1 cellular context compared by ENCODE assay signal in the genomic region with DNA sequence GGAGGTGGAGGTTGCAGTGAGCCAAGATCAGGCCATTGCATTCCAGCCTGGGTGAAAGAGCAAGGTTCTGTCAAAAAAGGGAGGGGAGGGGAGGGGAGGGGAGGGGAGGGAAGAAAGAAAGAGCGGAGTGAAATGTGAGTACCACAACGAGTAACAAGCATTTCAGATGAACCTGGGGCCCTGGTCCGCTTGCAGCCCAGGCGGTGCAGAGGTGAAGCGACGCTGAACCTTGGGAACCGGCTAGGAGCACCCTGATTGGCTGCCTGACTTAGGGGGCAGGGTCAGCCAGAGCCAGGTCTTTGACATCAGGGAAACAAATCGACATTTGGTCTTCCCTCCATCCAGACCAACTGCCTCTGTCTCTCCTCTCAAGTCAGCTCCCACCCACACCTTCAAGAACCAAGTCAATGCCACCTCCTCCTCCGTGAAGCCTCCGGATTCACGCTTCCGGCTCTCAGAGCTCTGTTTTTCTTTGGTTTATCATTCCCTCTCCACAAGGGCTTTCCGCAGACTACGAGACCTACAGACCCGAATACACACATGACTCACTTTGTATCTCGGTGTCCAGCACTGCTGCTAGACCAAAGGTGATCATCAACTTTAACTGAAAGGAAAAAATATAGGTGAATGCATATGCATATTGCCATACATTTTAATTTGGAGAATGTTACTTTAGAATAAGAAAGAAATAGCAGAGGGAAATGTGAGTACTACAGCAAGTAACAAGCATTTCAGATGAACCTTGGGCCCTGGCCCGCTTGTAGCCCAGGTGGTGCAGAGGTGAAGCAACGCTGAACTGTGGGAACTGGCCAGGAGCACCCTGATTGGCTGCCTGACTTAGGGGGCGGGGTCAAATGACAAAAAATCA.
TF ChIP-seq lines count a peak whose summit lies in the region.

No MANE protein-coding gene starts in this region.

TF ChIP-seq in HepG2, 621 proteins besides CTCF, POLR2A, EP300 and RAD21 (continued from another document and continues in another):
- 0 out of 2 replicates have a peak, but pooled peaks have one; percentile 66 for TF ChIP-seq ZNF772 (CRISPR knock-in tag; IDR thresholded peaks at IDR 0.05)
- TF ChIP-seq ZNF512B (CRISPR knock-in tag; IDR thresholded peaks at IDR 0.05; ENCODE audit: borderline replicate concordance) = no peak
- TF ChIP-seq ZNF496 (CRISPR knock-in tag; IDR thresholded peaks at IDR 0.05; ENCODE audit: insufficient replicate concordance) = no peak
- 0 out of 2 replicates have a peak, but pooled peaks have one; percentile 52 for TF ChIP-seq SMYD3 (CRISPR knock-in tag; IDR thresholded peaks at IDR 0.05)
- no peak; the same call in 1 of the 2 replicates for TF ChIP-seq ERF (CRISPR knock-in tag; IDR thresholded peaks at IDR 0.05)
- TF ChIP-seq PREB (CRISPR knock-in tag; IDR thresholded peaks at IDR 0.05) = no peak
- no peak for TF ChIP-seq ONECUT2 (CRISPR knock-in tag; IDR thresholded peaks at IDR 0.05)
- TF ChIP-seq ZNF33B (CRISPR knock-in tag; IDR thresholded peaks at IDR 0.05) = no peak
- TF ChIP-seq ZNF777 (CRISPR knock-in tag; IDR thresholded peaks at IDR 0.05) = no peak
- no peak for TF ChIP-seq HMG20A (CRISPR knock-in tag; IDR thresholded peaks at IDR 0.05; ENCODE audit: borderline replicate concordance)
- peak in 1 of 2 experiments; percentile 25; a peak in 1 of 4 replicates for TF ChIP-seq KLF16 (CRISPR knock-in tag; IDR thresholded peaks at IDR 0.05)
- peak; percentile 24; the same call in 1 of the 2 replicates for TF ChIP-seq IRF2 (CRISPR knock-in tag; IDR thresholded peaks at IDR 0.05)
- TF ChIP-seq, protein P1, sequence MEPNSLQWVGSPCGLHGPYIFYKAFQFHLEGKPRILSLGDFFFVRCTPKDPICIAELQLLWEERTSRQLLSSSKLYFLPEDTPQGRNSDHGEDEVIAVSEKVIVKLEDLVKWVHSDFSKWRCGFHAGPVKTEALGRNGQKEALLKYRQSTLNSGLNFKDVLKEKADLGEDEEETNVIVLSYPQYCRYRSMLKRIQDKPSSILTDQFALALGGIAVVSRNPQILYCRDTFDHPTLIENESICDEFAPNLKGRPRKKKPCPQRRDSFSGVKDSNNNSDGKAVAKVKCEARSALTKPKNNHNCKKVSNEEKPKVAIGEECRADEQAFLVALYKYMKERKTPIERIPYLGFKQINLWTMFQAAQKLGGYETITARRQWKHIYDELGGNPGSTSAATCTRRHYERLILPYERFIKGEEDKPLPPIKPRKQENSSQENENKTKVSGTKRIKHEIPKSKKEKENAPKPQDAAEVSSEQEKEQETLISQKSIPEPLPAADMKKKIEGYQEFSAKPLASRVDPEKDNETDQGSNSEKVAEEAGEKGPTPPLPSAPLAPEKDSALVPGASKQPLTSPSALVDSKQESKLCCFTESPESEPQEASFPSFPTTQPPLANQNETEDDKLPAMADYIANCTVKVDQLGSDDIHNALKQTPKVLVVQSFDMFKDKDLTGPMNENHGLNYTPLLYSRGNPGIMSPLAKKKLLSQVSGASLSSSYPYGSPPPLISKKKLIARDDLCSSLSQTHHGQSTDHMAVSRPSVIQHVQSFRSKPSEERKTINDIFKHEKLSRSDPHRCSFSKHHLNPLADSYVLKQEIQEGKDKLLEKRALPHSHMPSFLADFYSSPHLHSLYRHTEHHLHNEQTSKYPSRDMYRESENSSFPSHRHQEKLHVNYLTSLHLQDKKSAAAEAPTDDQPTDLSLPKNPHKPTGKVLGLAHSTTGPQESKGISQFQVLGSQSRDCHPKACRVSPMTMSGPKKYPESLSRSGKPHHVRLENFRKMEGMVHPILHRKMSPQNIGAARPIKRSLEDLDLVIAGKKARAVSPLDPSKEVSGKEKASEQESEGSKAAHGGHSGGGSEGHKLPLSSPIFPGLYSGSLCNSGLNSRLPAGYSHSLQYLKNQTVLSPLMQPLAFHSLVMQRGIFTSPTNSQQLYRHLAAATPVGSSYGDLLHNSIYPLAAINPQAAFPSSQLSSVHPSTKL (CRISPR knock-in tag; IDR thresholded peaks at IDR 0.05) = 0 out of 2 replicates have a peak, but pooled peaks have one; percentile 29
- 0 out of 2 replicates have a peak, but pooled peaks have one; percentile 27 for TF ChIP-seq ZMYM4 (CRISPR knock-in tag; IDR thresholded peaks at IDR 0.05)
- no peak for TF ChIP-seq ZNF782 (CRISPR knock-in tag; IDR thresholded peaks at IDR 0.05; ENCODE audit: borderline replicate concordance)
- peak; percentile 12; the same call in 1 of the 2 replicates for TF ChIP-seq RXRB (CRISPR knock-in tag; IDR thresholded peaks at IDR 0.05; ENCODE audit: borderline replicate concordance)
- TF ChIP-seq ZNF607 (CRISPR knock-in tag; IDR thresholded peaks at IDR 0.05; ENCODE audit: borderline replicate concordance) = no peak; the same call in 1 of the 2 replicates
- no peak for TF ChIP-seq ZBTB7B (CRISPR knock-in tag; IDR thresholded peaks at IDR 0.05)
- no peak for TF ChIP-seq SKI (IDR thresholded peaks at IDR 0.05; ENCODE audit: partially characterized antibody)
- TF ChIP-seq TRIM24 (CRISPR knock-in tag; IDR thresholded peaks at IDR 0.05) = no peak
- TF ChIP-seq RBAK (CRISPR knock-in tag; IDR thresholded peaks at IDR 0.05) = no peak
- TF ChIP-seq SP2 (CRISPR knock-in tag; IDR thresholded peaks at IDR 0.05) = no peak
- TF ChIP-seq HNRNPLL (IDR thresholded peaks at IDR 0.05; ENCODE audit: low read depth, low read length, poor library complexity, severe bottlenecking) = no peak
- TF ChIP-seq PITX1 (CRISPR knock-in tag; IDR thresholded peaks at IDR 0.05) = no peak
- no peak for TF ChIP-seq ZNF143 (CRISPR knock-in tag; IDR thresholded peaks at IDR 0.05)
- TF ChIP-seq HMGXB4 (CRISPR knock-in tag; IDR thresholded peaks at IDR 0.05; ENCODE audit: borderline replicate concordance in 1 of 2, low read depth in 1 of 2) = peak in 1 of 2 experiments; percentile 22; a peak in 1 of 4 replicates
- TF ChIP-seq ZNF383 (CRISPR knock-in tag; IDR thresholded peaks at IDR 0.05; ENCODE audit: borderline replicate concordance) = no peak
- peak; percentile 45; the same call in 1 of the 2 replicates for TF ChIP-seq ZFX (CRISPR knock-in tag; IDR thresholded peaks at IDR 0.05; ENCODE audit: low read depth)
- TF ChIP-seq, protein P2, sequence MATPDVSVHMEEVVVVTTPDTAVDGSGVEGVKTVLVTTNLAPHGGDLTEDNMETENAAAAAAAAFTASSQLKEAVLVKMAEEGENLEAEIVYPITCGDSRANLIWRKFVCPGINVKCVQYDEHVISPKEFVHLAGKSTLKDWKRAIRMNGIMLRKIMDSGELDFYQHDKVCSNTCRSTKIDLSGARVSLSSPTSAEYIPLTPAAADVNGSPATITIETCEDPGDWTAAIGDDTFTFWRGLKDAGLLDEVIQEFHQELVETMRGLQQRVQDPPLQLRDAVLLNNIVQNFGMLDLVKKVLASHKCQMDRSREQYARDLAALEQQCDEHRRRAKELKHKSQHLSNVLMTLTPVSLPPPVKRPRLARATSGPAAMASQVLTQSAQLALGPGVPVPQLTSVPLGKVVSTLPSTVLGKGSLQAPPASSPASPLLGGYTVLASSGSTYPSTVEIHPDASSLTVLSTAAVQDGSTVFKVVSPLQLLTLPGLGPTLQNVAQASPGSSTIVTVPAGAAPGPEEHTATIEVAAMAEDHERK (CRISPR knock-in tag; IDR thresholded peaks at IDR 0.05; ENCODE audit: low read depth) = no peak
- peak; percentile 89 for TF ChIP-seq CEBPB (IDR thresholded peaks at IDR 0.05; ENCODE audit: borderline replicate concordance, low read depth, low read length)
- TF ChIP-seq RFX1 (IDR thresholded peaks at IDR 0.05) = no peak
- no peak for TF ChIP-seq ATF7-NPFF (CRISPR knock-in tag; IDR thresholded peaks at IDR 0.05; ENCODE audit: low read depth)
- no peak for TF ChIP-seq FOXK1 (CRISPR knock-in tag; IDR thresholded peaks at IDR 0.05; ENCODE audit: borderline replicate concordance, low read depth)
- peak; percentile 25 for TF ChIP-seq TEAD3 (CRISPR knock-in tag; optimal IDR thresholded peaks at IDR 0.05; ENCODE audit: borderline replicate concordance)
- peak; percentile 45; the same call in 1 of the 2 replicates for TF ChIP-seq ARID4A (CRISPR knock-in tag; IDR thresholded peaks at IDR 0.05; ENCODE audit: borderline replicate concordance)
- TF ChIP-seq SRSF4 (IDR thresholded peaks at IDR 0.05; ENCODE audit: low read depth, low read length, poor library complexity, severe bottlenecking) = no peak
- TF ChIP-seq HES4 (CRISPR knock-in tag; IDR thresholded peaks at IDR 0.05; ENCODE audit: borderline replicate concordance) = no peak
- 0 out of 2 replicates have a peak, but pooled peaks have one; percentile 18 for TF ChIP-seq SIN3A (IDR thresholded peaks at IDR 0.05; ENCODE audit: borderline replicate concordance, low read depth, low read length)
- no peak for TF ChIP-seq ZNF724P (CRISPR knock-in tag; IDR thresholded peaks at IDR 0.05; ENCODE audit: borderline replicate concordance)
- peak; percentile 97 for TF ChIP-seq ZSCAN25 (CRISPR knock-in tag; IDR thresholded peaks at IDR 0.05)
- no peak for TF ChIP-seq KAT7 (CRISPR knock-in tag; IDR thresholded peaks at IDR 0.05; ENCODE audit: borderline replicate concordance)
- TF ChIP-seq JUND (CRISPR knock-in tag; IDR thresholded peaks at IDR 0.05) = no peak
- TF ChIP-seq THRA (CRISPR knock-in tag; IDR thresholded peaks at IDR 0.05; ENCODE audit: borderline replicate concordance) = no peak
- TF ChIP-seq ZNF263 (CRISPR knock-in tag; IDR thresholded peaks at IDR 0.05) = no peak
- TF ChIP-seq ZNF816 (CRISPR knock-in tag; IDR thresholded peaks at IDR 0.05; ENCODE audit: borderline replicate concordance) = no peak
